ENCODE assay signal across 18 cellular contexts in genomic region chr4:118712872-118713271, GRCh38. TPM values are rescaled to one million over a fixed set of nuclear protein-coding genes. Genes with fewer than 3 reads are reported as not detected.
A peak's percentile ranks its signal among the peaks of the same experiment; 100 is the strongest.
DNase-seq lines count a peak whose midpoint lies in the region; ATAC-seq and TF ChIP-seq lines count a peak whose summit lies in the region.
"Had no signal": no experiment of that assay in that cellular context is flagged by ENCODE, and none has a peak within 500 bp of the region (broad histone marks: within the 10 kb centered on the region; RNA-seq: fewer than 3 reads in every experiment).

No MANE protein-coding gene starts in this region.

- no peak overlapping the region for H3K4me3 ChIP-seq in hepatocyte
- H3K4me3 ChIP-seq: dorsolateral prefrontal cortex, esophagus squamous epithelium had no signal

- ATAC-seq in GM18508 (IDR thresholded peaks at IDR 0.05; ENCODE audit: insufficient read depth, unreplicated experiment) (peak; percentile 64), HG03354 (IDR thresholded peaks at IDR 0.05; ENCODE audit: poor library complexity, severe bottlenecking, unreplicated experiment) (peak; percentile 48), HG03439 (IDR thresholded peaks at IDR 0.05; ENCODE audit: unreplicated experiment) (no peak), GM19023 (IDR thresholded peaks at IDR 0.05; ENCODE audit: unreplicated experiment) (no peak)
- ATAC-seq: left lobe of liver, PC-3 had no signal

- no peak overlapping the region for H3K27ac ChIP-seq in hepatocyte
- H3K27ac ChIP-seq: dorsolateral prefrontal cortex, esophagus squamous epithelium had no signal

- no peak for TF ChIP-seq CTCF in chondrocyte (IDR thresholded peaks at IDR 0.05)
- no peak for TF ChIP-seq CTCF in hepatocyte (IDR thresholded peaks at IDR 0.05; ENCODE audit: poor library complexity)

- H3K9me3 ChIP-seq in hepatocyte (ENCODE audit: low read depth): no peaks in the 10 kb centered on the region
- H3K9me3 ChIP-seq: esophagus squamous epithelium had no signal

- DNase-seq in Caki2 (ENCODE audit: low read depth) (peak; percentile 50), chondrocyte (ENCODE audit: low spot score) (no peak), hepatocyte (ENCODE audit: low spot score) (no peak), DMS 273 (lab: John Stamatoyannopoulos, UW; ENCODE audit: unreplicated experiment) (no peak)
- DNase-seq: activated B cell treated with CpG ODN at 0.5 μM for 24 hours, dorsolateral prefrontal cortex, esophagus squamous epithelium, hypothalamus, NCI-H1694, NCI-H524, PC-3 had no signal

- H3K4me1 ChIP-seq in hepatocyte (ENCODE audit: insufficient read depth): no peaks in the 10 kb centered on the region
- H3K4me1 ChIP-seq: esophagus squamous epithelium had no signal

- no peak overlapping the region for H3K4me2 ChIP-seq in hepatocyte

- peaks cover 3% of the 10 kb centered on the region for H3K79me2 ChIP-seq in hepatocyte

- H3K27me3 Mint-ChIP-seq in chondrocyte (ENCODE audit: low read depth): no peaks in the 10 kb centered on the region
- H3K27me3 Mint-ChIP-seq: activated B cell treated with CpG ODN at 0.5 μM for 24 hours, type B pancreatic cell had no signal

- H2AFZ ChIP-seq in hepatocyte: no peak overlapping the region

- no peaks in the 10 kb centered on the region for H3K27me3 ChIP-seq in hepatocyte
- H3K27me3 ChIP-seq: dorsolateral prefrontal cortex, esophagus squamous epithelium had no signal

- WGBS in hepatocyte (ENCODE audit: low lambda C conversion rate, missing lambda C conversion rate): 72% methylated on average over 1 of the region's 1 CpG

- H3K36me3 ChIP-seq in hepatocyte (replicated peaks; ENCODE audit: insufficient read depth, low read depth): no peaks in the 10 kb centered on the region

- peaks cover 6% of the 10 kb centered on the region for H3K36me3 Mint-ChIP-seq in chondrocyte (ENCODE audit: low read depth)

- in situ Hi-C loops in Caki2 (cut with HindIII; ENCODE audit: low pct_unique_long_range_greater_than_20kb, low sequenced_read_pairs): no loop called here

- no peaks in the 10 kb centered on the region for H3K9me2 ChIP-seq in hepatocyte (replicated peaks; ENCODE audit: insufficient read depth)

- H4K20me1 ChIP-seq in hepatocyte (ENCODE audit: insufficient read depth, poor library complexity, severe bottlenecking): no peaks in the 10 kb centered on the region

- no peaks in the 10 kb centered on the region for H3K9me3 Mint-ChIP-seq in chondrocyte (ENCODE audit: low read depth)
- H3K9me3 Mint-ChIP-seq: activated B cell treated with CpG ODN at 0.5 μM for 24 hours, nephron, type B pancreatic cell had no signal

- peak overlapping the region; percentile 1 for H3K27ac Mint-ChIP-seq in chondrocyte (ENCODE audit: unreplicated experiment)
- H3K27ac Mint-ChIP-seq: activated B cell treated with CpG ODN at 0.5 μM for 24 hours, type B pancreatic cell had no signal

- H3K4me1 Mint-ChIP-seq in chondrocyte (ENCODE audit: low read depth): peaks cover 6% of the 10 kb centered on the region
- H3K4me1 Mint-ChIP-seq: activated B cell treated with CpG ODN at 0.5 μM for 24 hours, nephron had no signal

- no peak overlapping the region for H3K4me3 Mint-ChIP-seq in chondrocyte (ENCODE audit: unreplicated experiment)
- H3K4me3 Mint-ChIP-seq: activated B cell treated with CpG ODN at 0.5 μM for 24 hours, nephron, type B pancreatic cell had no signal

RNA-seq across cellular contexts. Expression of gene METTL14, which starts 27.7 kb away (rescaled TPM):
- total RNA-seq in Caki2 (2014; rRNA removed; shearing (Covaris generic); ENCODE audit: low replicate concordance): 7.3 and 22.4 TPM in 2 replicates
- total RNA-seq in chondrocyte: 29.3 to 43.5 TPM (median 32.1 TPM) in 3 replicates
- 18.3 and 19.3 TPM in 2 replicates for total RNA-seq in hepatocyte
- 24.4 and 28.3 TPM in 2 replicates for polyA plus RNA-seq in hepatocyte

Comparison
In these comparisons a context has a peak if more than half of its experiments do, and no peak if none do; other contexts are left out.
1. ATAC-seq: peak in GM18508 (single experiment) and HG03354 (single experiment); none in HG03439 (single experiment) and GM19023 (single experiment).